Comparison of ENCODE assay signal across 3 cellular contexts in genomic region chr1:98305362-98305761, GRCh38.
TF ChIP-seq lines count a peak whose summit lies in the region.

No MANE protein-coding gene starts in this region.

TF ChIP-seq in A549, 52 proteins besides CTCF, POLR2A, EP300 and RAD21:
- no peak for TF ChIP-seq ZFP36 (IDR thresholded peaks at IDR 0.05; ENCODE audit: borderline replicate concordance, partially characterized antibody)
- TF ChIP-seq RCOR1 (IDR thresholded peaks at IDR 0.05; ENCODE audit: low read depth, low read length): no peak
- peak; percentile 21 for TF ChIP-seq MAFK (IDR thresholded peaks at IDR 0.05; ENCODE audit: partially characterized antibody)
- TF ChIP-seq EHF (CRISPR knock-in tag; IDR thresholded peaks at IDR 0.05): no peak

TF ChIP-seq in IMR-90, 13 proteins besides CTCF, POLR2A, EP300 and RAD21:
- TF ChIP-seq SMC3 (IDR thresholded peaks at IDR 0.05; ENCODE audit: low read depth, low read length): no peak
- TF ChIP-seq ELK1 (IDR thresholded peaks at IDR 0.05; ENCODE audit: borderline replicate concordance, low read depth, low read length): no peak
- no peak for TF ChIP-seq NFE2L2 (IDR thresholded peaks at IDR 0.05; ENCODE audit: low read depth, low read length)
- no peak for TF ChIP-seq CEBPB (IDR thresholded peaks at IDR 0.05; ENCODE audit: low read depth, low read length)
- TF ChIP-seq MAFK (IDR thresholded peaks at IDR 0.05; ENCODE audit: low read depth, low read length): peak; percentile 37

TF ChIP-seq in K562, 482 proteins besides CTCF, POLR2A, EP300 and RAD21:
- TF ChIP-seq ZNF316 (IDR thresholded peaks at IDR 0.05) (peak; percentile 3; the same call in 1 of the 2 replicates), CBFA2T3 (IDR thresholded peaks at IDR 0.05) (no peak)
